Comparison of ENCODE assay signal across 18 cellular contexts in genomic region chr21:39185157-39185556, GRCh38. TPM values are rescaled to one million over a fixed set of nuclear protein-coding genes. Genes with fewer than 3 reads are reported as not detected.
A peak's percentile ranks its signal among the peaks of the same experiment; 100 is the strongest.
DNase-seq lines count a peak whose midpoint lies in the region; ATAC-seq lines count a peak whose summit lies in the region.
"Had no signal": no experiment of that assay in that cellular context is flagged by ENCODE, and none has a peak within 500 bp of the region (broad histone marks: within the 10 kb centered on the region; RNA-seq: fewer than 3 reads in every experiment).

No MANE protein-coding gene starts in this region.

- no peaks in the 10 kb centered on the region for H3K27me3 ChIP-seq in HUES64 (ENCODE audit: insufficient read depth, low read length)
- H3K27me3 ChIP-seq: cardiac muscle cell, SJSA1 had no signal

- ATAC-seq in natural killer cell treated with Interleukin-12 subunit alpha and Interleukin-12 subunit beta and Interleukin-15 and Interleukin-18, amount 100 ng/mL, for 72 hours: no peak
- ATAC-seq: stimulated activated naive CD8-positive, alpha-beta T cell treated with anti-CD3 and anti-CD28 coated beads, Interleukin-15, Interleukin-2, amounts not matched to agents 100 U/mL and 50 U/mL, for 24 hours had no signal

- H3K27me3 Mint-ChIP-seq in T-helper 2 cell treated with Interferon-gamma antibody and Interleukin-4, amounts not matched to agents 5 μg/mL and 100 μg/mL, for 36 hours (ENCODE audit: low read depth): no peaks in the 10 kb centered on the region
- no peaks in the 10 kb centered on the region for H3K27me3 Mint-ChIP-seq in activated naive CD8-positive, alpha-beta T cell treated with anti-CD3 and anti-CD28 coated beads for 36 hours
- no peaks in the 10 kb centered on the region for H3K27me3 Mint-ChIP-seq in natural killer cell treated with Interleukin-12 subunit alpha and Interleukin-12 subunit beta and Interleukin-15 and Interleukin-18, amount 100 ng/mL, for 72 hours
- H3K27me3 Mint-ChIP-seq: activated naive CD4-positive, alpha-beta T cell treated with anti-CD3 and anti-CD28 coated beads, Interleukin-2, amount 10 ng/mL, durations not matched to agents 7 days and 5 days had no signal

- 95% methylated on average over 1 of the region's 2 CpGs for WGBS in HUES64

- H3K27ac ChIP-seq in HUES64 (ENCODE audit: low read depth, low read length): no peak overlapping the region
- H3K27ac ChIP-seq: cardiac muscle cell, SJSA1 had no signal

- H3K27ac Mint-ChIP-seq in T-helper 2 cell treated with Interferon-gamma antibody and Interleukin-4, amounts not matched to agents 5 μg/mL and 100 μg/mL, for 36 hours: peak overlapping the region; percentile 6
- H3K27ac Mint-ChIP-seq in activated naive CD8-positive, alpha-beta T cell treated with anti-CD3 and anti-CD28 coated beads for 36 hours: no peak overlapping the region
- peak overlapping the region in 1 of 2 donors; percentile 90 for H3K27ac Mint-ChIP-seq in natural killer cell treated with Interleukin-12 subunit alpha and Interleukin-12 subunit beta and Interleukin-15 and Interleukin-18, amount 100 ng/mL, for 72 hours
- H3K27ac Mint-ChIP-seq: progenitor cell of endocrine pancreas had no signal

- H3K9ac ChIP-seq in HUES64 (ENCODE audit: low read depth, low read length): no peak overlapping the region

- no peaks in the 10 kb centered on the region for H3K9me3 ChIP-seq in HUES64 (ENCODE audit: insufficient read depth, low read depth, low read length)
- H3K9me3 ChIP-seq: SJSA1 had no signal

- DNase-seq in T-helper 2 cell treated with Interferon-gamma antibody and Interleukin-4, amounts not matched to agents 5 μg/mL and 100 μg/mL, for 36 hours (ENCODE audit: low spot score): no peak
- no peak for DNase-seq in T-helper 2 cell
- no peak for DNase-seq in activated naive CD8-positive, alpha-beta T cell treated with anti-CD3 and anti-CD28 coated beads for 36 hours
- DNase-seq in natural killer cell treated with Interleukin-12 subunit alpha and Interleukin-12 subunit beta and Interleukin-15 and Interleukin-18, amount 100 ng/mL, for 72 hours (ENCODE audit: low spot score): no peak
- no peak for DNase-seq in DMS53 (lab: John Stamatoyannopoulos, UW)
- no peak for DNase-seq in NCI-H2171 (lab: John Stamatoyannopoulos, UW)
- no peak for DNase-seq in activated CD8-positive, alpha-beta memory T cell treated with anti-CD3 and anti-CD28 coated beads for 24 hours
- DNase-seq: activated naive CD4-positive, alpha-beta T cell treated with anti-CD3 and anti-CD28 coated beads, Interleukin-2, amount 10 ng/mL, durations not matched to agents 7 days and 5 days; COR-L47; GDM1; hippocampal formation; NCI-H1417 treated with DMSO at 0.1 percent for 48 hours; stimulated activated CD4-positive, alpha-beta T cell treated with anti-CD3 and anti-CD28 coated beads, Interleukin-12 subunit alpha, Interleukin-12 subunit beta, amount 100 ng/mL, for 4 hours; stimulated activated naive CD8-positive, alpha-beta T cell treated with anti-CD3 and anti-CD28 coated beads, Interleukin-15, Interleukin-2, amounts not matched to agents 100 U/mL and 50 U/mL, for 24 hours had no signal

- H3K4me1 Mint-ChIP-seq in T-helper 2 cell treated with Interferon-gamma antibody and Interleukin-4, amounts not matched to agents 5 μg/mL and 100 μg/mL, for 36 hours (ENCODE audit: low read depth): peaks cover 53% of the 10 kb centered on the region
- H3K4me1 Mint-ChIP-seq in activated naive CD8-positive, alpha-beta T cell treated with anti-CD3 and anti-CD28 coated beads for 36 hours: peaks cover 70% of the 10 kb centered on the region
- peaks cover 26 to 41% of the 10 kb centered on the region in 2 donors for H3K4me1 Mint-ChIP-seq in natural killer cell treated with Interleukin-12 subunit alpha and Interleukin-12 subunit beta and Interleukin-15 and Interleukin-18, amount 100 ng/mL, for 72 hours (ENCODE audit: low read depth in 2 of 2)

- H3K4me3 ChIP-seq in HUES64 (ENCODE audit: low read length): peak overlapping the region; percentile 87

- H3K9me3 Mint-ChIP-seq in T-helper 2 cell treated with Interferon-gamma antibody and Interleukin-4, amounts not matched to agents 5 μg/mL and 100 μg/mL, for 36 hours: no peaks in the 10 kb centered on the region
- no peaks in the 10 kb centered on the region for H3K9me3 Mint-ChIP-seq in activated naive CD8-positive, alpha-beta T cell treated with anti-CD3 and anti-CD28 coated beads for 36 hours
- H3K9me3 Mint-ChIP-seq in natural killer cell treated with Interleukin-12 subunit alpha and Interleukin-12 subunit beta and Interleukin-15 and Interleukin-18, amount 100 ng/mL, for 72 hours: no peaks in the 10 kb centered on the region
- H3K9me3 Mint-ChIP-seq: activated naive CD4-positive, alpha-beta T cell treated with anti-CD3 and anti-CD28 coated beads, Interleukin-2, amount 10 ng/mL, durations not matched to agents 7 days and 5 days had no signal

- H3K4me1 ChIP-seq in HUES64 (ENCODE audit: insufficient read depth, low read length): peaks cover 21% of the 10 kb centered on the region

- H3K36me3 Mint-ChIP-seq in T-helper 2 cell treated with Interferon-gamma antibody and Interleukin-4, amounts not matched to agents 5 μg/mL and 100 μg/mL, for 36 hours (ENCODE audit: low read depth): peaks cover 22% of the 10 kb centered on the region
- H3K36me3 Mint-ChIP-seq in activated naive CD8-positive, alpha-beta T cell treated with anti-CD3 and anti-CD28 coated beads for 36 hours: peaks cover 18% of the 10 kb centered on the region
- H3K36me3 Mint-ChIP-seq in natural killer cell treated with Interleukin-12 subunit alpha and Interleukin-12 subunit beta and Interleukin-15 and Interleukin-18, amount 100 ng/mL, for 72 hours: peaks cover 10% of the 10 kb centered on the region

- H3K36me3 ChIP-seq in HUES64 (ENCODE audit: insufficient read depth, low read length): peaks cover 7% of the 10 kb centered on the region
- H3K36me3 ChIP-seq: cardiac muscle cell had no signal

- H3K4me3 Mint-ChIP-seq in T-helper 2 cell treated with Interferon-gamma antibody and Interleukin-4, amounts not matched to agents 5 μg/mL and 100 μg/mL, for 36 hours: peak overlapping the region; percentile 98
- peak overlapping the region; percentile 98 for H3K4me3 Mint-ChIP-seq in activated naive CD8-positive, alpha-beta T cell treated with anti-CD3 and anti-CD28 coated beads for 36 hours
- peak overlapping the region; percentile 96 for H3K4me3 Mint-ChIP-seq in natural killer cell treated with Interleukin-12 subunit alpha and Interleukin-12 subunit beta and Interleukin-15 and Interleukin-18, amount 100 ng/mL, for 72 hours

RNA-seq across cellular contexts. Expression of gene PSMG1, which starts 1.9 kb away (rescaled TPM):
- 98.6 TPM for polyA plus RNA-seq in HUES64 (2013, experiment 1 of 2)
- 85.3 TPM for polyA plus RNA-seq in HUES64 (2013, experiment 2 of 2)
- total RNA-seq in activated naive CD8-positive, alpha-beta T cell treated with anti-CD3 and anti-CD28 coated beads for 36 hours: 100 to 1,000 TPM; 135 to 143 TPM
- 10 to 100 TPM; 60.0 to 68.9 TPM for total RNA-seq in natural killer cell treated with Interleukin-12 subunit alpha and Interleukin-12 subunit beta and Interleukin-15 and Interleukin-18, amount 100 ng/mL, for 72 hours
